23 cellular contexts compared by ENCODE assay signal in genomic region chr22:22352376-22352999, GRCh38.
"Had no signal": no experiment of that assay in that cellular context is flagged by ENCODE, and none has a peak within 500 bp of the region (broad histone marks: within the 10 kb centered on the region; RNA-seq: fewer than 3 reads in every experiment).

No MANE protein-coding gene starts in this region.

- H3K27ac ChIP-seq: gastroesophageal sphincter, hepatocyte, right atrium auricular region, testis, transverse colon, VCaP had no signal

- H3K4me2 ChIP-seq: hepatocyte had no signal

- H3K4me3 ChIP-seq: gastroesophageal sphincter, hepatocyte, right atrium auricular region, testis, transverse colon had no signal

- H3K4me3 Mint-ChIP-seq: activated CD4-positive, alpha-beta T cell treated with anti-CD3 and anti-CD28 coated beads, Interleukin-2, amount 10 ng/mL, durations not matched to agents 24 days and 14 days; activated CD8-positive, alpha-beta T cell treated with anti-CD3 and anti-CD28 coated beads for 36 hours; activated T-cell treated with anti-CD3 and anti-CD28 coated beads, Interleukin-2, amount 50 U/mL, for 4 hours; activated T-helper 17 cell treated with anti-CD3 and anti-CD28 coated beads, Interleukin-2, amount 50 U/mL, for 72 hours; effector memory CD8-positive, alpha-beta T cell; neural crest cell had no signal

- H3K27ac Mint-ChIP-seq: activated CD4-positive, alpha-beta T cell treated with anti-CD3 and anti-CD28 coated beads, Interleukin-2, amount 10 ng/mL, durations not matched to agents 24 days and 14 days; activated CD8-positive, alpha-beta T cell treated with anti-CD3 and anti-CD28 coated beads for 36 hours; activated T-helper 17 cell treated with anti-CD3 and anti-CD28 coated beads, Interleukin-2, amount 50 U/mL, for 72 hours; effector memory CD8-positive, alpha-beta T cell; naive thymus-derived CD8-positive, alpha-beta T cell had no signal

- H3K27me3 ChIP-seq: right atrium auricular region, testis had no signal

- H3K9me3 ChIP-seq: gastroesophageal sphincter, right atrium auricular region, testis, transverse colon had no signal

- H3K9me3 Mint-ChIP-seq: activated CD4-positive, alpha-beta T cell treated with anti-CD3 and anti-CD28 coated beads, Interleukin-2, amount 10 ng/mL, durations not matched to agents 24 days and 14 days; activated CD8-positive, alpha-beta T cell treated with anti-CD3 and anti-CD28 coated beads for 36 hours; activated T-cell treated with anti-CD3 and anti-CD28 coated beads, Interleukin-2, amount 50 U/mL, for 4 hours; activated T-helper 17 cell treated with anti-CD3 and anti-CD28 coated beads, Interleukin-2, amount 50 U/mL, for 72 hours; effector memory CD8-positive, alpha-beta T cell; naive thymus-derived CD8-positive, alpha-beta T cell; neural crest cell had no signal

- ATAC-seq: activated CD8-positive, alpha-beta T cell treated with anti-CD3 and anti-CD28 coated beads for 36 hours; activated T-cell treated with anti-CD3 and anti-CD28 coated beads, Interleukin-2, amount 50 U/mL, for 4 hours; activated T-helper 17 cell treated with anti-CD3 and anti-CD28 coated beads, Interleukin-2, amount 50 U/mL, for 72 hours; effector memory CD8-positive, alpha-beta T cell; gastroesophageal sphincter; left cardiac atrium; left ventricle myocardium superior; naive thymus-derived CD8-positive, alpha-beta T cell; stimulated activated naive CD8-positive, alpha-beta T cell treated with anti-CD3 and anti-CD28 coated beads, Interleukin-15, Interleukin-2, amounts not matched to agents 100 U/mL and 50 U/mL, for 24 hours had no signal

- H3K4me1 Mint-ChIP-seq: activated T-helper 17 cell treated with anti-CD3 and anti-CD28 coated beads, Interleukin-2, amount 50 U/mL, for 72 hours had no signal

- H3K4me1 ChIP-seq: gastroesophageal sphincter, right atrium auricular region, testis had no signal

- H3K79me2 ChIP-seq: hepatocyte had no signal

- H3K36me3 ChIP-seq: gastroesophageal sphincter, right atrium auricular region, transverse colon had no signal

- DNase-seq: activated CD4-positive, alpha-beta T cell treated with anti-CD3 and anti-CD28 coated beads, Interleukin-2, amount 10 ng/mL, durations not matched to agents 24 days and 14 days; activated CD4-positive, CD25-positive, alpha-beta regulatory T cell treated with anti-CD3 and anti-CD28 coated beads, Interleukin-2, amount 50 U/mL, for 72 hours; activated CD8-positive, alpha-beta T cell treated with anti-CD3 and anti-CD28 coated beads for 36 hours; activated gamma-delta T cell treated with Interleukin-2 at 50 U/mL for 16 hours; activated naive CD4-positive, alpha-beta T cell treated with anti-CD3 and anti-CD28 coated beads, Interleukin-2, amount 50 U/mL, for 16 hours; activated T-cell treated with anti-CD3 and anti-CD28 coated beads, Interleukin-2, amount 50 U/mL, for 4 hours; amniotic stem cell; caudate nucleus; cortex of kidney; effector memory CD8-positive, alpha-beta T cell; erythroblast; left cardiac atrium; left ventricle myocardium superior; naive thymus-derived CD8-positive, alpha-beta T cell; stimulated activated naive CD8-positive, alpha-beta T cell treated with anti-CD3 and anti-CD28 coated beads, Interleukin-15, Interleukin-2, amounts not matched to agents 100 U/mL and 50 U/mL, for 24 hours; testis; transverse colon had no signal

- H2AFZ ChIP-seq: hepatocyte had no signal
